Comparison of ENCODE assay signal across 2 cellular contexts in the genomic region with DNA sequence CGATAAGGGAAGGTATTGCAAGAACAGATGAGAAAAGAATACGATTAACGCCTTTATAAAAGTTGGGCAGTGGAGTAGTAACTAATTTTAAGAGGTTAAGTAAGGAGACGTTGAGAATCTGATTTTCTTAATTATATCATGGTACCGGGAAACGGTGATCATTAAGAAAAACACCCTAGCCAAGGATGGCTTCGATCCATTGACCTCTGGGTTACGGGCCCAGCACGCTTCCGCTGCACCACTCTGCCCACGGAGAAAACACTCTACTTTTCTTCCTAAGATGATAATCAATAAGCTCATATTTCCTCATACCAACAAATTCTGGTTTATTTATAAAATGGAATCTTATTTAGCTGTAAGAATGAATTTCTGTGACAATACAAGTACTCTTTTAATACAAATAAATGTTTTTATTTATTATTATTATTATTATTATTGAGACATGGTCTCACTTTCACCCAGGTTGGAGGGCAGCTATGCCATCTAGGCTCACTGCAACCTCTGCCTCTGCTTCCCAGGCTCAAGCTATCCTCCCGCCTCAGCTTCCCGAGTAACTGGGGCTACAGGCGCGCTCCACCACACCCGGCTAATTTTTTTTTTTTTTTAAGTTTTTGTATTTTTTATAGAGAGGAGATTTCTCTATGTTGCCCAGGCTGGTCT.
TF ChIP-seq lines count a peak whose summit lies in the region.

No MANE protein-coding gene starts in this region.

TF ChIP-seq in IMR-90, 13 proteins besides CTCF, POLR2A, EP300 and RAD21:
- TF ChIP-seq CEBPB (IDR thresholded peaks at IDR 0.05; ENCODE audit: low read depth, low read length), result no peak
- no peak for TF ChIP-seq USF2 (IDR thresholded peaks at IDR 0.05; ENCODE audit: low read depth, low read length)
- TF ChIP-seq, protein P1, sequence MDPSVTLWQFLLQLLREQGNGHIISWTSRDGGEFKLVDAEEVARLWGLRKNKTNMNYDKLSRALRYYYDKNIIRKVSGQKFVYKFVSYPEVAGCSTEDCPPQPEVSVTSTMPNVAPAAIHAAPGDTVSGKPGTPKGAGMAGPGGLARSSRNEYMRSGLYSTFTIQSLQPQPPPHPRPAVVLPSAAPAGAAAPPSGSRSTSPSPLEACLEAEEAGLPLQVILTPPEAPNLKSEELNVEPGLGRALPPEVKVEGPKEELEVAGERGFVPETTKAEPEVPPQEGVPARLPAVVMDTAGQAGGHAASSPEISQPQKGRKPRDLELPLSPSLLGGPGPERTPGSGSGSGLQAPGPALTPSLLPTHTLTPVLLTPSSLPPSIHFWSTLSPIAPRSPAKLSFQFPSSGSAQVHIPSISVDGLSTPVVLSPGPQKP (IDR thresholded peaks at IDR 0.05; ENCODE audit: borderline replicate concordance, low read depth, low read length), result no peak
- 0 out of 2 replicates have a peak, but pooled peaks have one; percentile 17 for TF ChIP-seq FOS (IDR thresholded peaks at IDR 0.05; ENCODE audit: low read depth, low read length)

TF ChIP-seq in K562, 482 proteins besides CTCF, POLR2A, EP300 and RAD21:
- TF ChIP-seq CHD4 (IDR thresholded peaks at IDR 0.05; ENCODE audit: insufficient read depth, insufficient replicate concordance, low read depth, low read length, poor library complexity, severe bottlenecking) (no peak), POLR3A (IDR thresholded peaks at IDR 0.05; ENCODE audit: borderline replicate concordance, extremely low read depth, insufficient read depth, insufficient read length) (peak; percentile 52), TBP (optimal IDR thresholded peaks at IDR 0.05; ENCODE audit: low read depth, low read length) (peak; percentile 87), CHD7 (IDR thresholded peaks at IDR 0.05; ENCODE audit: low read depth, low read length) (no peak)
- TF ChIP-seq, protein P2, sequence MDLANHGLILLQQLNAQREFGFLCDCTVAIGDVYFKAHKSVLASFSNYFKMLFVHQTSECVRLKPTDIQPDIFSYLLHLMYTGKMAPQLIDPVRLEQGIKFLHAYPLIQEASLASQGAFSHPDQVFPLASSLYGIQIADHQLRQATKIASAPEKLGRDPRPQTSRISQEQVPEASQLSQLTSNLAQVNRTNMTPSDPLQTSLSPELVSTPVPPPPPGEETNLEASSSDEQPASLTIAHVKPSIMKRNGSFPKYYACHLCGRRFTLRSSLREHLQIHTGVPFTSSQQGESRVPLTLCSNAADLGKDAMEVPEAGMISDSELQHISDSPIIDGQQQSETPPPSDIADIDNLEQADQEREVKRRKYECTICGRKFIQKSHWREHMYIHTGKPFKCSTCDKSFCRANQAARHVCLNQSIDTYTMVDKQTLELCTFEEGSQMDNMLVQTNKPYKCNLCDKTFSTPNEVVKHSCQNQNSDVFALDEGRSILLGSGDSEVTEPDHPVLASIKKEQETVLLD (IDR thresholded peaks at IDR 0.05), result no peak
